In genomic region chr2:227864161-227864756, GRCh38 we compare ENCODE assay signal across 19 cellular contexts. TPM values are rescaled to one million over a fixed set of nuclear protein-coding genes. Genes with fewer than 3 reads are reported as not detected.
DNase-seq lines count a peak whose midpoint lies in the region; ATAC-seq and TF ChIP-seq lines count a peak whose summit lies in the region.
"Had no signal": no experiment of that assay in that cellular context is flagged by ENCODE, and none has a peak within 500 bp of the region (broad histone marks: within the 10 kb centered on the region; RNA-seq: fewer than 3 reads in every experiment).

No MANE protein-coding gene starts in this region.

- no peak overlapping the region for H3K4me3 ChIP-seq in Caco-2 (ENCODE audit: low read depth, low read length)
- peak overlapping the region; percentile 36 for H3K4me3 ChIP-seq in fibroblast of pulmonary artery (replicated peaks; ENCODE audit: low read depth, low read length)
- no peak overlapping the region for H3K4me3 ChIP-seq in retinal pigment epithelial cell (ENCODE audit: low read length)
- H3K4me3 ChIP-seq in MM.1S (ENCODE audit: low read length): no peak overlapping the region
- H3K4me3 ChIP-seq: pancreas had no signal

- no peak overlapping the region for H3K9ac ChIP-seq in MM.1S (ENCODE audit: low read length)

- DNase-seq in Caco-2 (no peak), RWPE1 (ENCODE audit: low spot score) (no peak), fibroblast of pulmonary artery (ENCODE audit: low read depth) (peak; percentile 92), retinal pigment epithelial cell (ENCODE audit: low read depth) (peak; percentile 66), MM.1S (no peak), NCI-H146 (lab: John Stamatoyannopoulos, UW) (no peak)
- no peak for DNase-seq in activated T-cell treated with anti-CD3 and anti-CD28 coated beads, Interleukin-2, amount 50 U/mL, for 1 hour
- DNase-seq: activated CD4-positive, CD25-positive, alpha-beta regulatory T cell treated with anti-CD3 and anti-CD28 coated beads, Interleukin-2, amount 50 U/mL, for 72 hours; activated T-cell treated with anti-CD3 and anti-CD28 coated beads for 4 hours; amniotic stem cell; DMS79 treated with DMSO at 0.1 percent for 48 hours; NCI-H1092; pancreas had no signal

- CTCF ChIA-PET in Caco-2 (lab: Charles Lee): no interaction called here
- CTCF ChIA-PET in RWPE1 (lab: Yijun Ruan, JAX): interaction anchor here (0.7 kb wide), 1 partner anchor 50 kb away, joined by 4 read pairs; no protein-coding TSS in a partner anchor

- POLR2A ChIA-PET in Caco-2 (lab: Charles Lee): no interaction called here
- POLR2A ChIA-PET in RWPE1 (lab: Yijun Ruan, JAX; ENCODE audit: low non-redundant PET): no interaction called here

- no peak for ATAC-seq in HG02623 (IDR thresholded peaks at IDR 0.05; ENCODE audit: unreplicated experiment)
- ATAC-seq: pancreas had no signal

- no peaks in the 10 kb centered on the region for H3F3A ChIP-seq in MM.1S (ENCODE audit: insufficient read depth, low read length)

- intact Hi-C loops in Caco-2 (cut with micrococcal nuclease; ENCODE audit: unreplicated experiment): loop anchor here (5.0 kb wide), 1 partner anchor 52 kb away; the partner anchor contains the start of gene CCL20

- H3K4me1 Mint-ChIP-seq in Caco-2 (ENCODE audit: low read depth, unreplicated experiment): peaks cover 19% of the 10 kb centered on the region

- H3K36me3 ChIP-seq in Caco-2 (ENCODE audit: control insufficient read depth, insufficient read depth, low read length) (no peaks in the 10 kb centered on the region), MM.1S (replicated peaks; ENCODE audit: insufficient read depth, low read length) (no peaks in the 10 kb centered on the region)
- H3K36me3 ChIP-seq: pancreas had no signal

- no peak overlapping the region for H3K4me2 ChIP-seq in MM.1S (ENCODE audit: low read depth, low read length)

- H3K9me2 ChIP-seq in MM.1S (replicated peaks; ENCODE audit: insufficient read depth, low read length): no peaks in the 10 kb centered on the region

- H3K27ac Mint-ChIP-seq in Caco-2 (ENCODE audit: unreplicated experiment): peak overlapping the region; percentile 56
- H3K27ac Mint-ChIP-seq: type B pancreatic cell had no signal

- H3K36me3 Mint-ChIP-seq in Caco-2 (ENCODE audit: insufficient read depth, unreplicated experiment): no peaks in the 10 kb centered on the region
- H3K36me3 Mint-ChIP-seq: type B pancreatic cell had no signal

- peaks cover 16% of the 10 kb centered on the region for H3K4me1 ChIP-seq in Caco-2
- no peaks in the 10 kb centered on the region for H3K4me1 ChIP-seq in MM.1S (ENCODE audit: low read length)
- H3K4me1 ChIP-seq: pancreas had no signal

- H4K20me1 ChIP-seq in MM.1S (ENCODE audit: insufficient read depth, low read length): no peaks in the 10 kb centered on the region

- no TSS peak for BruUV-seq in Caco-2 (replicated peaks; lab: Mats Ljungman, UMichigan)

- no peaks in the 10 kb centered on the region for H3K27me3 Mint-ChIP-seq in Caco-2 (ENCODE audit: insufficient read depth, unreplicated experiment)

- H3K27ac ChIP-seq in RWPE1: peak overlapping the region; percentile 92; the same call in 1 of the 2 replicates
- H3K27ac ChIP-seq in MM.1S (ENCODE audit: low read length): no peak overlapping the region
- H3K27ac ChIP-seq: pancreas had no signal

- peak overlapping the region; percentile 17 for H3K4me3 Mint-ChIP-seq in Caco-2 (ENCODE audit: unreplicated experiment)
- H3K4me3 Mint-ChIP-seq: type B pancreatic cell had no signal

- no peak for TF ChIP-seq CTCF in Caco-2 (IDR thresholded peaks at IDR 0.05; ENCODE audit: insufficient read depth in 1 of 2, low read depth in 1 of 2, low read length in 1 of 2, severe bottlenecking in 1 of 2, unreplicated experiment in 1 of 2)
- TF ChIP-seq CTCF in RWPE1 (conservative IDR thresholded peaks at IDR 0.05; ENCODE audit: low read depth): no peak
- TF ChIP-seq CTCF in fibroblast of pulmonary artery (IDR thresholded peaks at IDR 0.05; ENCODE audit: low read length, missing control alignments): no peak
- TF ChIP-seq CTCF in retinal pigment epithelial cell (conservative IDR thresholded peaks at IDR 0.05; ENCODE audit: low read depth, low read length): no peak
- no peak for TF ChIP-seq CTCF in MM.1S (IDR thresholded peaks at IDR 0.05; ENCODE audit: low read length)

- H3K79me2 ChIP-seq in MM.1S (ENCODE audit: low read length): no peaks in the 10 kb centered on the region

- H3K27me3 ChIP-seq in Caco-2 (replicated peaks; ENCODE audit: control insufficient read depth, insufficient read depth, low read length) (no peaks in the 10 kb centered on the region), MM.1S (replicated peaks; ENCODE audit: insufficient read depth, low read length) (no peaks in the 10 kb centered on the region)
- H3K27me3 ChIP-seq: pancreas had no signal

- no peaks in the 10 kb centered on the region for H3K9me3 Mint-ChIP-seq in Caco-2 (ENCODE audit: unreplicated experiment)
- H3K9me3 Mint-ChIP-seq: type B pancreatic cell had no signal

- H3K9me3 ChIP-seq in Caco-2 (no peaks in the 10 kb centered on the region), MM.1S (replicated peaks; ENCODE audit: insufficient read depth, low read length) (no peaks in the 10 kb centered on the region)
- H3K9me3 ChIP-seq: pancreas had no signal

- no peak overlapping the region for H2AFZ ChIP-seq in MM.1S (ENCODE audit: low read length)

RNA-seq across cellular contexts. Expression of gene DAW1, which starts 7.2 kb away (rescaled TPM):
- 5.4 and 6.6 TPM in 2 replicates for total RNA-seq in Caco-2 (2022)
- total RNA-seq: mononuclear cell; OCI-LY7; T-helper 1 cell treated with Interleukin-12 subunit alpha and Interleukin-12 subunit beta and Interleukin-4 antibody, amounts not matched to agents 30 ng/mL and 1 ng/mL, for 36 hours had no signal

RNA-seq across cellular contexts. Expression of gene CCL20, which starts 50.6 kb away (rescaled TPM):
- total RNA-seq in Caco-2 (2022): 2.8 and 3.5 TPM in 2 replicates
- total RNA-seq: frontal cortex, OCI-LY7 had no signal

Comparison
In these comparisons a context has a peak if more than half of its experiments do, and no peak if none do; other contexts are left out.
1. DNase-seq: peak in fibroblast of pulmonary artery (single experiment) and retinal pigment epithelial cell (single experiment); none in Caco-2 (0 of 2), RWPE1 (single experiment), MM.1S (single experiment), NCI-H146 (single experiment) and activated T-cell treated with anti-CD3 and anti-CD28 coated beads, Interleukin-2, amount 50 U/mL, for 1 hour (single experiment).